ENCODE assay signal across 13 cellular contexts in the genomic region with DNA sequence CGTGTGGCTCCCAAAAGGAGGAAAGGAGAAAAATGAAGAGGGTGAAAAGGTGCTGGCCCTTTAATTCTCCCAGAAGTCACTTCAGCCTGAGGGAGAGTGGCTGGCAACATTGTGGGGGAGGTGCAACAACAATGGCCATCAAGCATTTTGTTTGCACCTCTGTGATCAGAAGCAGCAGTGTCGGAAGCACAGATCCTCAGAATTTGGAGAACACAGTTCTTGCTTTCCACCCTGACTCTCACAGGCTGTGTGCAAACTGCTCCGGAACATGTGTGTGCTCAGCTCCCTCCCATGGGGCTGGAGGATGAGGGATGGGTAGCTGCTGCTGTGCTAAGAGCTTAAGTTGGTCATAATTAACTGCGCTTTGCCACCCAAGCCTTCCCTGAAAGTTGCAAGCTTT.
DNase-seq lines count a peak whose midpoint lies in the region; ATAC-seq, FAIRE-seq and TF ChIP-seq lines count a peak whose summit lies in the region.
"Had no signal": no experiment of that assay in that cellular context is flagged by ENCODE, and none has a peak within 500 bp of the region (broad histone marks: within the 10 kb centered on the region; RNA-seq: fewer than 3 reads in every experiment).

No MANE protein-coding gene starts in this region.

- intact Hi-C loops in breast epithelium (cut with DNase I; ENCODE audit: low total_unique reads) (no loop called here), MCF 10A (cut with micrococcal nuclease) (no loop called here)

- H3K4me3 Mint-ChIP-seq in MCF 10A (ENCODE audit: unreplicated experiment) (no peak overlapping the region), type B pancreatic cell (peak overlapping the region; percentile 81)
- H3K4me3 Mint-ChIP-seq: stimulated activated naive CD8-positive, alpha-beta T cell treated with anti-CD3 and anti-CD28 coated beads, Interleukin-15, Interleukin-2, amounts not matched to agents 100 ng/mL and 50 ng/mL, for 24 hours had no signal

- no peaks in the 10 kb centered on the region for H3K27me3 Mint-ChIP-seq in MCF 10A (ENCODE audit: insufficient read depth, unreplicated experiment)
- H3K27me3 Mint-ChIP-seq in type B pancreatic cell, result peaks cover 4% of the 10 kb centered on the region

- ATAC-seq in GM18861 (IDR thresholded peaks at IDR 0.05; ENCODE audit: unreplicated experiment), result no peak
- ATAC-seq: body of pancreas had no signal

- H3K4ac ChIP-seq in mesendoderm (ENCODE audit: low read depth, low read length), result peak overlapping the region; percentile 72

- POLR2A ChIA-PET in MCF 10A (lab: Yijun Ruan, JAX), result interaction anchor here (1.6 kb wide), 1 partner anchor 14 kb away, joined by 3 read pairs; no protein-coding TSS in a partner anchor

- H4K5ac ChIP-seq in mesendoderm (ENCODE audit: low read length), result no peak overlapping the region

- H2BK15ac ChIP-seq in mesendoderm (replicated peaks; ENCODE audit: low read depth), result no peak overlapping the region

- H3K4me1 Mint-ChIP-seq in MCF 10A (ENCODE audit: insufficient read depth, unreplicated experiment), result no peaks in the 10 kb centered on the region
- H3K4me1 Mint-ChIP-seq in type B pancreatic cell (ENCODE audit: unreplicated experiment), result peaks cover 6% of the 10 kb centered on the region

- H3K27me3 ChIP-seq in breast epithelium (no peaks in the 10 kb centered on the region), mesendoderm (ENCODE audit: insufficient read depth, low read length, poor library complexity) (no peaks in the 10 kb centered on the region)
- H3K27me3 ChIP-seq: body of pancreas, MG63 had no signal

- no peak overlapping the region for H2AK5ac ChIP-seq in mesendoderm (ENCODE audit: low read length)

- peaks cover 7% of the 10 kb centered on the region for H3K36me3 Mint-ChIP-seq in MCF 10A (ENCODE audit: insufficient read depth, unreplicated experiment)
- no peaks in the 10 kb centered on the region for H3K36me3 Mint-ChIP-seq in type B pancreatic cell

- no peak for FAIRE-seq in GM12891 (lab: Jason Lieb, UNC)
- FAIRE-seq: G401.6 had no signal

- H3K4me1 ChIP-seq in breast epithelium (no peaks in the 10 kb centered on the region), mesendoderm (ENCODE audit: control insufficient read depth, low read depth, low read length) (peaks cover 4% of the 10 kb centered on the region)
- H3K4me1 ChIP-seq: body of pancreas had no signal

- CTCF ChIA-PET in MCF 10A (lab: Yijun Ruan, JAX), result interaction anchor here (0.6 to 5.6 kb wide), 6 partner anchors 13 to 1284 kb away, joined by 3 to 29 read pairs (median 3); no protein-coding TSS in a partner anchor

- peaks cover 17% of the 10 kb centered on the region for H3K9me3 Mint-ChIP-seq in MCF 10A (ENCODE audit: unreplicated experiment)
- no peaks in the 10 kb centered on the region for H3K9me3 Mint-ChIP-seq in type B pancreatic cell
- H3K9me3 Mint-ChIP-seq: stimulated activated naive CD8-positive, alpha-beta T cell treated with anti-CD3 and anti-CD28 coated beads, Interleukin-15, Interleukin-2, amounts not matched to agents 100 ng/mL and 50 ng/mL, for 24 hours had no signal

- peak overlapping the region; percentile 16 for H3K23ac ChIP-seq in mesendoderm (ENCODE audit: low read length)

- no peak overlapping the region for H4K8ac ChIP-seq in mesendoderm (ENCODE audit: low read depth, low read length)

- DNase-seq in breast epithelium (ENCODE audit: low spot score in 2 of 2) (no peak), MCF 10A (ENCODE audit: unreplicated experiment) (no peak), coronary artery (ENCODE audit: low spot score) (no peak), mesendoderm (peak; percentile 65), type B pancreatic cell (ENCODE audit: extremely low spot score, unreplicated experiment) (no peak), GM12891 (ENCODE audit: insufficient read length, low spot score) (no peak)
- DNase-seq in activated naive CD4-positive, alpha-beta T cell treated with Interleukin-2 at 50 U/mL for 16 hours, result no peak
- DNase-seq: body of pancreas, H7, MG63 had no signal

- H3K27ac ChIP-seq in breast epithelium, result peak overlapping the region in 1 of 2 donors; percentile 80
- H3K27ac ChIP-seq in coronary artery, result no peak overlapping the region
- H3K27ac ChIP-seq in mesendoderm (ENCODE audit: low read depth, low read length), result no peak overlapping the region
- H3K27ac ChIP-seq: body of pancreas had no signal

- peak overlapping the region; percentile 17 to 60 (median 38) for H3K4me3 ChIP-seq in breast epithelium
- H3K4me3 ChIP-seq in coronary artery, result peak overlapping the region; percentile 57
- H3K4me3 ChIP-seq in mesendoderm (ENCODE audit: low read length), result no peak overlapping the region
- H3K4me3 ChIP-seq: body of pancreas, MG63 had no signal

- H3K27ac Mint-ChIP-seq in MCF 10A (ENCODE audit: low read depth, unreplicated experiment) (no peak overlapping the region), type B pancreatic cell (peak overlapping the region; percentile 17)
- H3K27ac Mint-ChIP-seq: stimulated activated naive CD8-positive, alpha-beta T cell treated with anti-CD3 and anti-CD28 coated beads, Interleukin-15, Interleukin-2, amounts not matched to agents 100 ng/mL and 50 ng/mL, for 24 hours had no signal

- H3K79me1 ChIP-seq in mesendoderm (ENCODE audit: low read length), result no peaks in the 10 kb centered on the region

- H3K18ac ChIP-seq in mesendoderm (ENCODE audit: low read length), result peak overlapping the region; percentile 25

- H3K9me3 ChIP-seq in breast epithelium, result peaks cover 0 to 4% of the 10 kb centered on the region in 2 donors
- H3K9me3 ChIP-seq: body of pancreas had no signal

- H3K36me3 ChIP-seq in breast epithelium (no peaks in the 10 kb centered on the region), mesendoderm (ENCODE audit: control insufficient read depth, insufficient read depth, low read length) (no peaks in the 10 kb centered on the region)
- H3K36me3 ChIP-seq: MG63 had no signal

- BruUV-seq in MCF 10A (replicated peaks; lab: Mats Ljungman, UMichigan), result no TSS peak

- TF ChIP-seq POLR2A in breast epithelium (IDR thresholded peaks at IDR 0.05) (no peak), GM12891 (IDR thresholded peaks at IDR 0.05; ENCODE audit: low read depth, low read length) (no peak)

- peak overlapping the region; percentile 30 for H3K4me2 ChIP-seq in mesendoderm (ENCODE audit: low read length)

- WGBS in mesendoderm (ENCODE audit: extremely low coverage, insufficient coverage, low lambda C conversion rate), result no CpG with 5 or more reads among the region's 4 CpGs

- H3K79me2 ChIP-seq in mesendoderm (ENCODE audit: control insufficient read depth, insufficient read depth, low read length), result no peaks in the 10 kb centered on the region

- H2BK5ac ChIP-seq in mesendoderm (ENCODE audit: low read length), result peak overlapping the region; percentile 45

- peak overlapping the region; percentile 69 for H3K56ac ChIP-seq in mesendoderm (ENCODE audit: low read length)

- H3K9ac ChIP-seq in mesendoderm (ENCODE audit: low read length), result no peak overlapping the region

- H2BK120ac ChIP-seq in mesendoderm (ENCODE audit: low read depth, low read length), result no peak overlapping the region

- TF ChIP-seq CTCF in breast epithelium (IDR thresholded peaks at IDR 0.05) (no peak), MCF 10A (IDR thresholded peaks at IDR 0.05; ENCODE audit: unreplicated experiment) (no peak), coronary artery (IDR thresholded peaks at IDR 0.05) (no peak), type B pancreatic cell (conservative IDR thresholded peaks at IDR 0.05) (no peak)

TF ChIP-seq in GM12891, 5 proteins besides CTCF, POLR2A, EP300 and RAD21:
- TF ChIP-seq POLR2AphosphoS5 (IDR thresholded peaks at IDR 0.05; ENCODE audit: low read depth, low read length), result no peak
- TF ChIP-seq PAX5 (IDR thresholded peaks at IDR 0.05; ENCODE audit: insufficient read depth, low read length, severe bottlenecking), result no peak
- no peak for TF ChIP-seq SPI1 (IDR thresholded peaks at IDR 0.05; ENCODE audit: low read depth, low read length)
- no peak for TF ChIP-seq TAF1 (IDR thresholded peaks at IDR 0.05; ENCODE audit: low read depth, low read length)
- TF ChIP-seq POU2F2 (IDR thresholded peaks at IDR 0.05; ENCODE audit: low read depth, low read length), result no peak
